Comparison of ENCODE assay signal across 8 cellular contexts in the genomic region with DNA sequence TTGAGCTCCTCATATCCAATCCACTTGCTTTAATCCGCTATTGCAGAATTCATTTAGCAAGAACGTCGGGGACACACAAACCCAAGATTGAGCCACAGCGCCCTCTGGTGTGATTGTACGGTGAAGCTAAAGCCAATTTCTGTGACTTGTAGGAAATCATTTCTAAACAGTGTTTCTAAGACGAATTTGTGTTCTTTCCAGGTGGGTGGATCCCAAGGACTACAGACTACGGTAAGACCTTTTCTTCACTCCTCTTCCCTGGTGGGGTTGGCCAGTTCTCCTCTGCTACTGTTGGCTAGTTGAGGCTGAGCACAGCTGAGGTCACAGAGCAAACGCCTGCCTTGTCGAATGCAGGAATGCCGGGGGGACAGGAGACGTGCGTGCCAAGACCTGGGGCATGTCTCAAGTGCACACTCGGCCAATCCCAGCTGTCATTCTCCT. TPM values are rescaled to one million over a fixed set of nuclear protein-coding genes. Genes with fewer than 3 reads are reported as not detected.
DNase-seq lines count a peak whose midpoint lies in the region; FAIRE-seq and TF ChIP-seq lines count a peak whose summit lies in the region.

No MANE protein-coding gene starts in this region.

- H3K4me3 ChIP-seq in SK-N-MC (no peak overlapping the region), cardiac muscle cell (no peak overlapping the region)

- peaks cover 4% of the 10 kb centered on the region for H3K4me1 ChIP-seq in cardiac muscle cell (ENCODE audit: low read depth)

- peak; percentile 80 for DNase-seq in DMS53 treated with DMSO at 0.1 percent for 48 hours (lab: John Stamatoyannopoulos, UW; ENCODE audit: unreplicated experiment)
- peak; percentile 82 for DNase-seq in M059J (ENCODE audit: low read depth)
- DNase-seq in SK-N-MC (ENCODE audit: low read depth, low spot score), result peak; percentile 6
- DNase-seq in activated naive CD8-positive, alpha-beta T cell treated with anti-CD3 and anti-CD28 coated beads, Interleukin-2, amount 50 U/mL, for 16 hours (ENCODE audit: low read depth, low spot score), result peak; percentile 7
- peak; percentile 85 to 91 for DNase-seq in cardiac muscle cell (ENCODE audit: low read depth in 1 of 2, low spot score in 1 of 2)
- DNase-seq in pulmonary artery endothelial cell (ENCODE audit: low read depth, low spot score), result peak; percentile 58
- DNase-seq in urothelium cell line (ENCODE audit: low spot score), result peak; percentile 59
- no peak for DNase-seq in cerebellar nuclear complex (lab: John Stamatoyannopoulos, UW)

- H3K9me3 ChIP-seq in SK-N-MC (ENCODE audit: low read depth, low read length) (no peaks in the 10 kb centered on the region), cardiac muscle cell (ENCODE audit: low read depth) (no peaks in the 10 kb centered on the region)

- no peaks in the 10 kb centered on the region for H3K27me3 ChIP-seq in cardiac muscle cell

- H3K27ac ChIP-seq in SK-N-MC (no peak overlapping the region), cardiac muscle cell (no peak overlapping the region)

- TF ChIP-seq CTCF in cardiac muscle cell (IDR thresholded peaks at IDR 0.05; ENCODE audit: low read depth, low read length), result peak; percentile 87

- H3K36me3 ChIP-seq in SK-N-MC (ENCODE audit: insufficient read depth, low read length), result no peaks in the 10 kb centered on the region
- H3K36me3 ChIP-seq in cardiac muscle cell, result no peaks in the 10 kb centered on the region

- no peak overlapping the region for H3K9ac ChIP-seq in SK-N-MC (ENCODE audit: insufficient read length)

- no peak for FAIRE-seq in urothelium cell line (lab: Jason Lieb, UNC)

RNA-seq across cellular contexts. Expression of a gene that starts 5.2 kb away (rescaled TPM):
- 0.52 and 0.84 TPM in 2 replicates for total RNA-seq in M059J (2014; rRNA removed; shearing (Covaris generic))
- 0.07 TPM in 1 of 2 replicates, not detected in the other for total RNA-seq in cardiac muscle cell
- not detected in 2 replicates for polyA plus RNA-seq in cardiac muscle cell
- not detected in 2 replicates for total RNA-seq in pulmonary artery endothelial cell

Comparison
In these comparisons a context has a peak if more than half of its experiments do, and no peak if none do; other contexts are left out.
1. DNase-seq: peak in DMS53 treated with DMSO at 0.1 percent for 48 hours (single experiment), M059J (single experiment), SK-N-MC (single experiment), activated naive CD8-positive, alpha-beta T cell treated with anti-CD3 and anti-CD28 coated beads, Interleukin-2, amount 50 U/mL, for 16 hours (single experiment), cardiac muscle cell (2 of 2), pulmonary artery endothelial cell (single experiment) and urothelium cell line (single experiment); none in cerebellar nuclear complex (0 of 2).